In genomic region chr7:8765374-8765773, GRCh38 we compare ENCODE assay signal across 30 cellular contexts.
"Had no signal": no experiment of that assay in that cellular context is flagged by ENCODE, and none has a peak within 500 bp of the region (broad histone marks: within the 10 kb centered on the region; RNA-seq: fewer than 3 reads in every experiment).

No MANE protein-coding gene starts in this region.

- H3K4me1 ChIP-seq: heart left ventricle had no signal

- H3K27me3 ChIP-seq: brain microvascular endothelial cell, dorsolateral prefrontal cortex, heart left ventricle had no signal

- DNase-seq: activated CD4-positive, alpha-beta memory T cell treated with anti-CD3 and anti-CD28 coated beads, Interleukin-2, amount 10 ng/mL, durations not matched to agents 7 days and 5 days; activated CD4-positive, alpha-beta T cell treated with anti-CD3 and anti-CD28 coated beads for 1 hour; activated CD4-positive, alpha-beta T cell treated with anti-CD3 and anti-CD28 coated beads for 4 hours; activated CD4-positive, alpha-beta T cell treated with anti-CD3 and anti-CD28 coated beads, Interleukin-2, amount 10 ng/mL, durations not matched to agents 7 days and 5 days; activated CD4-positive, alpha-beta T cell treated with anti-CD3 and anti-CD28 coated beads, Interleukin-2, amount 50 U/mL, for 4 hours; activated CD8-positive, alpha-beta memory T cell treated with anti-CD3 and anti-CD28 coated beads, Interleukin-2, amount 50 U/mL, for 48 hours; activated gamma-delta T cell; activated naive CD4-positive, alpha-beta T cell; activated naive CD4-positive, alpha-beta T cell treated with anti-CD3 and anti-CD28 coated beads, Interleukin-2, amount 50 U/mL, for 16 hours; activated T-cell treated with anti-CD3 and anti-CD28 coated beads for 4 hours; activated T-cell treated with anti-CD3 and anti-CD28 coated beads, Interleukin-2, amount 50 U/mL, for 24 hours; activated T-cell treated with anti-CD3 and anti-CD28 coated beads, Interleukin-2, amount 50 U/mL, for 72 hours; amniotic stem cell; anterior cingulate cortex; brain microvascular endothelial cell; dorsolateral prefrontal cortex; effector memory CD4-positive, alpha-beta T cell; endodermal cell; foreskin fibroblast; glutamatergic neuron; heart left ventricle; T-helper 2 cell had no signal

- H3K27ac ChIP-seq: brain microvascular endothelial cell, coronary artery, dorsolateral prefrontal cortex, heart left ventricle, VCaP had no signal

- H3K36me3 ChIP-seq: brain microvascular endothelial cell, heart left ventricle had no signal

- ATAC-seq: activated T-cell treated with anti-CD3 and anti-CD28 coated beads, Interleukin-2, amount 50 U/mL, for 72 hours; esophagus mucosa; heart left ventricle; WTC11 had no signal

- H3K9me3 ChIP-seq: heart left ventricle had no signal

- FAIRE-seq: astrocyte, bronchial epithelial cell, frontal cortex, TTC549 had no signal

- H3K4me3 ChIP-seq: coronary artery, dorsolateral prefrontal cortex, heart left ventricle had no signal
